ENCODE assay signal across 2 cellular contexts in genomic region chr2:61465045-61465444, GRCh38.
TF ChIP-seq lines count a peak whose summit lies in the region.

No MANE protein-coding gene starts in this region.

TF ChIP-seq in HCT116, 20 proteins besides CTCF, POLR2A, EP300 and RAD21:
- TF ChIP-seq ZNF274 (IDR thresholded peaks at IDR 0.05; ENCODE audit: low read depth, low read length) (no peak), REST (IDR thresholded peaks at IDR 0.05; ENCODE audit: low read depth) (no peak), SP1 (IDR thresholded peaks at IDR 0.05; ENCODE audit: low read depth) (no peak), POLR2AphosphoS5 (IDR thresholded peaks at IDR 0.05; ENCODE audit: low read depth, low read length) (no peak), ZBTB33 (IDR thresholded peaks at IDR 0.05; ENCODE audit: extremely low read depth, insufficient replicate concordance, low read length) (no peak), TCF7L2 (IDR thresholded peaks at IDR 0.05; ENCODE audit: borderline replicate concordance, extremely low read depth, insufficient read depth, insufficient read length) (no peak), YY1 (IDR thresholded peaks at IDR 0.05; ENCODE audit: extremely low read depth, insufficient replicate concordance, low read depth, low read length) (no peak), EZH2 (IDR thresholded peaks at IDR 0.05) (no peak), ZFX (IDR thresholded peaks at IDR 0.05) (no peak), MAX (IDR thresholded peaks at IDR 0.05) (no peak), ELF1 (IDR thresholded peaks at IDR 0.05; ENCODE audit: borderline replicate concordance, low read depth) (no peak), CBX3 (IDR thresholded peaks at IDR 0.05; ENCODE audit: low read depth) (no peak), FOSL1 (IDR thresholded peaks at IDR 0.05; ENCODE audit: low read depth) (no peak), ATF3 (IDR thresholded peaks at IDR 0.05) (no peak), JUND (IDR thresholded peaks at IDR 0.05) (no peak), SIN3A (IDR thresholded peaks at IDR 0.05; ENCODE audit: low read depth) (no peak), EGR1 (IDR thresholded peaks at IDR 0.05; ENCODE audit: low read depth) (no peak)

TF ChIP-seq in GM12878, 131 proteins besides CTCF, POLR2A, EP300 and RAD21:
- TF ChIP-seq SUPT20H (IDR thresholded peaks at IDR 0.05; ENCODE audit: borderline replicate concordance, control insufficient read depth, low read depth, low read length) (no peak), PAX8 (IDR thresholded peaks at IDR 0.05) (no peak), MYB (IDR thresholded peaks at IDR 0.05; ENCODE audit: borderline replicate concordance, low read depth, low read length) (no peak), HSF1 (IDR thresholded peaks at IDR 0.05; ENCODE audit: low read depth, low read length) (no peak), RUNX3 (IDR thresholded peaks at IDR 0.05; ENCODE audit: low read length) (no peak), DPF2 (IDR thresholded peaks at IDR 0.05) (no peak), CUX1 (IDR thresholded peaks at IDR 0.05; ENCODE audit: insufficient replicate concordance, low read depth, low read length) (no peak), ZNF24 (IDR thresholded peaks at IDR 0.05) (no peak), USF2 (IDR thresholded peaks at IDR 0.05; ENCODE audit: borderline replicate concordance, low read depth, low read length) (no peak), SUZ12 (IDR thresholded peaks at IDR 0.05; ENCODE audit: unreplicated experiment) (no peak)
